Comparison of ENCODE assay signal across 9 cellular contexts in genomic region chr5:169637085-169637855, GRCh38. TPM values are rescaled to one million over a fixed set of nuclear protein-coding genes. Genes with fewer than 3 reads are reported as not detected.
DNase-seq lines count a peak whose midpoint lies in the region; ATAC-seq and TF ChIP-seq lines count a peak whose summit lies in the region.
"Had no signal": no experiment of that assay in that cellular context is flagged by ENCODE, and none has a peak within 500 bp of the region (broad histone marks: within the 10 kb centered on the region; RNA-seq: fewer than 3 reads in every experiment).

TSS of gene DOCK2 (plus strand) at chr5:169637275. CDS start at chr5:169637327, 52 bp downstream.

- no TSS peak for BruUV-seq in Caco-2 (replicated peaks; lab: Mats Ljungman, UMichigan)

- intact Hi-C loops in dendritic cell treated with granulocyte-macrophage colony-stimulating factor and Interleukin-4, amounts not matched to agents 40 ng/mL and 50 ng/mL, for 4 days (cut with micrococcal nuclease), result no loop called here
- intact Hi-C loops in mucosa of descending colon (cut with DNase I, micrococcal nuclease) (no loop called here), Caco-2 (cut with micrococcal nuclease; ENCODE audit: unreplicated experiment) (no loop called here)

- peak within 1 kb of the TSS; percentile 92 for H3K4me3 Mint-ChIP-seq in dendritic cell treated with granulocyte-macrophage colony-stimulating factor and Interleukin-4, amounts not matched to agents 40 ng/mL and 50 ng/mL, for 4 days
- H3K4me3 Mint-ChIP-seq in Caco-2 (ENCODE audit: unreplicated experiment), result no peak within 1 kb of the TSS

- H3K27me3 ChIP-seq in Caco-2 (replicated peaks; ENCODE audit: control insufficient read depth, insufficient read depth, low read length), result no peaks in the 10 kb centered on the region

- H3K36me3 ChIP-seq in mucosa of descending colon (ENCODE audit: low read depth) (no peaks in the 10 kb centered on the region), Caco-2 (ENCODE audit: control insufficient read depth, insufficient read depth, low read length) (no peaks in the 10 kb centered on the region)

- CTCF ChIA-PET in Caco-2 (lab: Charles Lee), result no interaction called here

- H3K4me1 Mint-ChIP-seq in dendritic cell treated with granulocyte-macrophage colony-stimulating factor and Interleukin-4, amounts not matched to agents 40 ng/mL and 50 ng/mL, for 4 days (ENCODE audit: low read depth), result peaks cover 60% of the 10 kb centered on the region
- peaks cover 8% of the 10 kb centered on the region for H3K4me1 Mint-ChIP-seq in Caco-2 (ENCODE audit: low read depth, unreplicated experiment)

- TF ChIP-seq CTCF in mucosa of descending colon (IDR thresholded peaks at IDR 0.05) (no peak), Caco-2 (IDR thresholded peaks at IDR 0.05; ENCODE audit: insufficient read depth in 1 of 2, low read depth in 1 of 2, low read length in 1 of 2, severe bottlenecking in 1 of 2, unreplicated experiment in 1 of 2) (no peak)

- POLR2A ChIA-PET in Caco-2 (lab: Charles Lee), result no interaction called here

- peaks cover 12% of the 10 kb centered on the region for H3K9me3 Mint-ChIP-seq in dendritic cell treated with granulocyte-macrophage colony-stimulating factor and Interleukin-4, amounts not matched to agents 40 ng/mL and 50 ng/mL, for 4 days
- peaks cover 15% of the 10 kb centered on the region for H3K9me3 Mint-ChIP-seq in Caco-2 (ENCODE audit: unreplicated experiment)

- peak; percentile 77 for DNase-seq in NK-92 treated with Interleukin-12 subunit alpha and Interleukin-12 subunit beta, amount 100 ng/mL, for 24 hours (lab: John Stamatoyannopoulos, UW)
- DNase-seq in NK-92 (lab: John Stamatoyannopoulos, UW; ENCODE audit: unreplicated experiment), result no peak
- peak in 3 of 4 experiments; percentile 38 to 51 (median 44) for DNase-seq in activated CD4-positive, CD25-positive, alpha-beta regulatory T cell (lab: John Stamatoyannopoulos, UW)
- DNase-seq in mucosa of descending colon, result peak; percentile 49 to 88 (median 67)
- DNase-seq in stimulated activated CD8-positive, alpha-beta memory T cell treated with anti-CD3 and anti-CD28 coated beads, Interleukin-7, amount 100 ng/mL, for 4 hours (ENCODE audit: low read depth in 2 of 2), result peak; percentile 50 to 68
- DNase-seq in Caco-2, result no peak

- H3K9me3 ChIP-seq in mucosa of descending colon (no peaks in the 10 kb centered on the region), Caco-2 (peaks cover 13% of the 10 kb centered on the region)

- no peaks in the 10 kb centered on the region for H3K4me1 ChIP-seq in mucosa of descending colon (ENCODE audit: low read depth)
- 0 out of 2 replicates have a peak, but pooled peaks cover 3% of the 10 kb centered on the region for H3K4me1 ChIP-seq in Caco-2

- H3K27ac Mint-ChIP-seq in dendritic cell treated with granulocyte-macrophage colony-stimulating factor and Interleukin-4, amounts not matched to agents 40 ng/mL and 50 ng/mL, for 4 days, result peak within 1 kb of the TSS; percentile 96
- H3K27ac Mint-ChIP-seq in Caco-2 (ENCODE audit: unreplicated experiment), result no peak within 1 kb of the TSS

- no peaks in the 10 kb centered on the region for H3K27me3 Mint-ChIP-seq in dendritic cell treated with granulocyte-macrophage colony-stimulating factor and Interleukin-4, amounts not matched to agents 40 ng/mL and 50 ng/mL, for 4 days
- peaks cover 2% of the 10 kb centered on the region for H3K27me3 Mint-ChIP-seq in Caco-2 (ENCODE audit: insufficient read depth, unreplicated experiment)

- peak; percentile 83 for ATAC-seq in HG03378 (IDR thresholded peaks at IDR 0.05; ENCODE audit: unreplicated experiment)
- peak; percentile 89 for ATAC-seq in mucosa of descending colon
- ATAC-seq: A549 had no signal

- peaks cover 53% of the 10 kb centered on the region for H3K36me3 Mint-ChIP-seq in dendritic cell treated with granulocyte-macrophage colony-stimulating factor and Interleukin-4, amounts not matched to agents 40 ng/mL and 50 ng/mL, for 4 days (ENCODE audit: low read depth)
- H3K36me3 Mint-ChIP-seq in Caco-2 (ENCODE audit: insufficient read depth, unreplicated experiment), result no peaks in the 10 kb centered on the region

- H3K4me3 ChIP-seq in mucosa of descending colon (peak within 1 kb of the TSS; percentile 19), Caco-2 (ENCODE audit: low read depth, low read length) (no peak within 1 kb of the TSS)
- H3K4me3 ChIP-seq: A549 had no signal

RNA-seq across cellular contexts. Expression of gene DOCK2, which starts in this region (rescaled TPM):
- 10 to 100 TPM in 2 of 3 donors, 1 to 10 TPM in 1; 7.2 to 20.1 (median 18.1) TPM for total RNA-seq in mucosa of descending colon
- total RNA-seq in Caco-2 (2022), result 0.09 TPM in 1 of 2 replicates, not detected in the other

Comparison
In these comparisons a context has a peak if more than half of its experiments do, and no peak if none do; other contexts are left out.
1. DNase-seq: peak in NK-92 treated with Interleukin-12 subunit alpha and Interleukin-12 subunit beta, amount 100 ng/mL, for 24 hours (single experiment), activated CD4-positive, CD25-positive, alpha-beta regulatory T cell (3 of 4), mucosa of descending colon (3 of 3) and stimulated activated CD8-positive, alpha-beta memory T cell treated with anti-CD3 and anti-CD28 coated beads, Interleukin-7, amount 100 ng/mL, for 4 hours (2 of 2); none in NK-92 (single experiment) and Caco-2 (0 of 2).